In the genomic region with DNA sequence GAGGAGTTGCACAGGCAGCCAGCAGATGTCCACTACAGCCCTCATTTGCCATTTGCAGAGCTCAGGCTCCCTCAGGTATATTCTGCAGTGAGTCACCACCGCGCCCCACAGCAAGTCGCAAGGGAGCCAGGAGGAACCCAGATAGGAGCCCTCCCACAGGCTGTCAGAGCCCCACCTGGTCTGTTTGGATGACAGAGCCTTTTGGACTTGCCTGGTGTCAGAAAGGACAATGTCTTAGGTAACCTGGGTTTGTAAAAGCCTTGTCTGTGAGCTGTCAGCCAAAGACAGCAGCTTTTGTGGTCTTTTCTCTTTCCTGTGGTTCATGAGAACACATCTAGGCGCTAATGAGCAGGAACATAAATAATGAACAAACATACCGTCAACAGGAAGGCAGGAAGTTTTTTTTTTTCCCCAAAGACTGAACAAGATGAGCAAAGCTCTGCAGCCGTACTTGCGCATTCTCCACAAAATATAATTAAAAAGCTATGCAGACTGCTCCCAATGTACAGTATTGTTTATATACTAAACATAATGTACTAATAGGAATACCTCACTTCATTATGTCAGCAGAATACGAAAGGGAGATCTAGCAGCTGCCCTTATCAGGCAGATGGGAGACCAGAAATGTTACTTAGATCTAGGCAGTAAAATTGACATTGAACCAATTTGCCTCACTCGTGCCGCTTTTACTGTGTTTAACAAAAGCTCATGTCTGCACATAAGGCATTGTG, we compare ENCODE assay signal across 9 cellular contexts.
DNase-seq lines count a peak whose midpoint lies in the region; ATAC-seq, FAIRE-seq and TF ChIP-seq lines count a peak whose summit lies in the region.
"Had no signal": no experiment of that assay in that cellular context is flagged by ENCODE, and none has a peak within 500 bp of the region (broad histone marks: within the 10 kb centered on the region; RNA-seq: fewer than 3 reads in every experiment).

No MANE protein-coding gene starts in this region.

- peak overlapping the region; percentile 2 to 70 (median 50) for H3K4me3 Mint-ChIP-seq in naive thymus-derived CD8-positive, alpha-beta T cell

- no peak overlapping the region for H3K4me2 ChIP-seq in HepG2 (ENCODE audit: low read depth, low read length)

- peak overlapping the region in 6 of 10 donors; percentile 30 to 84 (median 39) for H3K27ac Mint-ChIP-seq in naive thymus-derived CD8-positive, alpha-beta T cell

- no peaks in the 10 kb centered on the region for H3K36me3 ChIP-seq in liver (ENCODE audit: control insufficient read depth in 4 of 4, insufficient read depth in 3 of 4, low read depth in 1 of 4, low read length in 3 of 4)
- H3K36me3 ChIP-seq in HepG2 (replicated peaks in 1 of 2; ENCODE audit: control insufficient read depth in 1 of 2, insufficient read depth in 2 of 2, low read length in 2 of 2), result no peaks in the 10 kb centered on the region

- no TSS peak for BruUV-seq in HepG2 (replicated peaks; lab: Mats Ljungman, UMichigan)

- no peaks in the 10 kb centered on the region for H3K9me3 ChIP-seq in liver (ENCODE audit: control insufficient read depth in 4 of 4, low read length in 3 of 4)
- H3K9me3 ChIP-seq in HepG2 (ENCODE audit: low read length), result no peaks in the 10 kb centered on the region

- WGBS in liver, result 63% methylated on average over 10 of the region's 10 CpGs
- 54% methylated on average over 10 of the region's 10 CpGs for WGBS in HepG2 (ENCODE audit: low lambda C conversion rate)

- no peaks in the 10 kb centered on the region for H4K20me1 ChIP-seq in HepG2 (ENCODE audit: insufficient read depth, low read length)

- no peaks in the 10 kb centered on the region for H3K79me2 ChIP-seq in HepG2 (ENCODE audit: insufficient read depth, low read length)

- no peak for TF ChIP-seq RAD21 in liver (IDR thresholded peaks at IDR 0.05)
- no peak for TF ChIP-seq RAD21 in HepG2 (CRISPR knock-in tag; IDR thresholded peaks at IDR 0.05)

- peaks cover 0 to 1% (median 0%) of the 10 kb centered on the region in 9 donors for H3K9me3 Mint-ChIP-seq in naive thymus-derived CD8-positive, alpha-beta T cell

- DNase-seq in HepG2 (ENCODE audit: low spot score) (no peak), COLO829 (ENCODE audit: low spot score) (no peak), GM20000 (ENCODE audit: low spot score) (no peak)
- peak; percentile 31 to 32 for DNase-seq in activated T-helper 1 cell treated with anti-CD3 and anti-CD28 coated beads, Interleukin-2, amount 50 U/mL, for 16 hours (ENCODE audit: low read depth in 1 of 2, low spot score in 1 of 2)
- DNase-seq in naive thymus-derived CD8-positive, alpha-beta T cell, result peak in 4 of 10 donors; percentile 6 to 27 (median 15)
- DNase-seq: DMS79 treated with DMSO at 0.1 percent for 48 hours had no signal

- H3K36me3 Mint-ChIP-seq in naive thymus-derived CD8-positive, alpha-beta T cell, result no peaks in the 10 kb centered on the region

- POLR2A ChIA-PET in HepG2 (lab: Yijun Ruan, JAX), result no interaction called here
- POLR2A ChIA-PET in naive thymus-derived CD8-positive, alpha-beta T cell (lab: Charles Lee), result no interaction called here

- no peaks in the 10 kb centered on the region for H3K27me3 Mint-ChIP-seq in naive thymus-derived CD8-positive, alpha-beta T cell

- H3K27me3 ChIP-seq in liver (ENCODE audit: control insufficient read depth in 4 of 4, insufficient read depth in 4 of 4, low read length in 3 of 4), result no peaks in the 10 kb centered on the region
- peaks cover 4 to 29% of the 10 kb centered on the region in 2 experiments for H3K27me3 ChIP-seq in HepG2 (ENCODE audit: control insufficient read depth in 1 of 2, insufficient read depth in 2 of 2, low read length in 2 of 2)

- intact Hi-C loops in HepG2 (cut with micrococcal nuclease; ENCODE audit: unreplicated experiment), result no loop called here

- no peak overlapping the region for H2AFZ ChIP-seq in HepG2 (ENCODE audit: low read length)

- H3K4me1 ChIP-seq in liver (ENCODE audit: control insufficient read depth in 4 of 4, insufficient read depth in 4 of 4, low read length in 3 of 4) (peaks cover 18 to 65% (median 41%) of the 10 kb centered on the region in 4 donors), HepG2 (ENCODE audit: insufficient read depth, low read length) (peaks cover 52% of the 10 kb centered on the region)

- CTCF ChIA-PET in HepG2 (lab: Yijun Ruan, JAX; ENCODE audit: low intra/inter-chr PET ratio, low total read pairs), result no interaction called here

- TF ChIP-seq CTCF in liver (IDR thresholded peaks at IDR 0.05; ENCODE audit: low read depth, low read length, missing input control) (no peak), HepG2 (CRISPR knock-in tag; IDR thresholded peaks at IDR 0.05) (no peak), GM20000 (IDR thresholded peaks at IDR 0.05; ENCODE audit: extremely low read depth, missing control alignments) (no peak)

- H3K9ac ChIP-seq in liver (ENCODE audit: low read depth in 1 of 2, low read length in 2 of 2) (no peak overlapping the region), HepG2 (ENCODE audit: insufficient read depth, low read depth, low read length) (no peak overlapping the region)

- FAIRE-seq in HepG2 (lab: Jason Lieb, UNC), result no peak

- H3K4me3 ChIP-seq in liver (ENCODE audit: low read depth in 1 of 3, low read length in 3 of 3) (no peak overlapping the region), HepG2 (replicated peaks in 1 of 3; ENCODE audit: insufficient read depth in 1 of 3, low read depth in 2 of 3, low read length in 3 of 3) (no peak overlapping the region)

- ATAC-seq in HepG2 (no peak), GM21423 (IDR thresholded peaks at IDR 0.05; ENCODE audit: unreplicated experiment) (no peak), HG03571 (IDR thresholded peaks at IDR 0.05; ENCODE audit: unreplicated experiment) (no peak)
- peak; percentile 59 to 62 for ATAC-seq in naive thymus-derived CD8-positive, alpha-beta T cell

- TF ChIP-seq POLR2A in HepG2 (IDR thresholded peaks at IDR 0.05; ENCODE audit: insufficient read depth in 1 of 2, low read depth in 2 of 2, low read length in 2 of 2), result no peak

- TF ChIP-seq EP300 in HepG2 (IDR thresholded peaks at IDR 0.05; ENCODE audit: low read depth in 2 of 2, low read length in 2 of 2) (no peak), HepG2 (CRISPR knock-in tag; IDR thresholded peaks at IDR 0.05; ENCODE audit: borderline replicate concordance) (no peak)

- peaks cover 14 to 35% (median 24%) of the 10 kb centered on the region in 4 donors for H3K4me1 Mint-ChIP-seq in naive thymus-derived CD8-positive, alpha-beta T cell

- H3K27ac ChIP-seq in liver (ENCODE audit: low read depth in 1 of 2, low read length in 2 of 2) (peak overlapping the region; percentile 87 to 97), HepG2 (ENCODE audit: extremely low read length, insufficient read depth, low read length) (no peak overlapping the region)

- in situ Hi-C loops in HepG2 (cut with HindIII; ENCODE audit: extremely low pct_ligation_motif_present, low pct_unique_long_range_greater_than_20kb), result no loop called here

TF ChIP-seq in liver, 16 proteins besides CTCF, POLR2A, EP300 and RAD21:
- no peak for TF ChIP-seq FOXA2 (IDR thresholded peaks at IDR 0.05)
- TF ChIP-seq JUND (IDR thresholded peaks at IDR 0.05), result no peak
- no peak for TF ChIP-seq HNF4A (conservative IDR thresholded peaks at IDR 0.05)
- no peak for TF ChIP-seq RXRA (IDR thresholded peaks at IDR 0.05)
TF ChIP-seq in liver: peak in this region for 0.

TF ChIP-seq in HepG2, 621 proteins besides CTCF, POLR2A, EP300 and RAD21:
- TF ChIP-seq RARA (CRISPR knock-in tag; IDR thresholded peaks at IDR 0.05), result no peak
- TF ChIP-seq CSRNP1 (CRISPR knock-in tag; IDR thresholded peaks at IDR 0.05), result no peak
- no peak for TF ChIP-seq ZNF644 (CRISPR knock-in tag; IDR thresholded peaks at IDR 0.05; ENCODE audit: low read depth)
- TF ChIP-seq MEIS1 (CRISPR knock-in tag; IDR thresholded peaks at IDR 0.05; ENCODE audit: borderline replicate concordance), result no peak
- TF ChIP-seq NFATC3 (CRISPR knock-in tag; IDR thresholded peaks at IDR 0.05), result no peak
- TF ChIP-seq, protein P1, sequence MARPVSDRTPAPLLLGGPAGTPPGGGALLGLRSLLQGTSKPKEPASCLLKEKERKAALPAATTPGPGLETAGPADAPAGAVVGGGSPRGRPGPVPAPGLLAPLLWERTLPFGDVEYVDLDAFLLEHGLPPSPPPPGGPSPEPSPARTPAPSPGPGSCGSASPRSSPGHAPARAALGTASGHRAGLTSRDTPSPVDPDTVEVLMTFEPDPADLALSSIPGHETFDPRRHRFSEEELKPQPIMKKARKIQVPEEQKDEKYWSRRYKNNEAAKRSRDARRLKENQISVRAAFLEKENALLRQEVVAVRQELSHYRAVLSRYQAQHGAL (CRISPR knock-in tag; IDR thresholded peaks at IDR 0.05; ENCODE audit: not compliant biosample characterization), result no peak
- TF ChIP-seq TAF15 (IDR thresholded peaks at IDR 0.05; ENCODE audit: low read depth, low read length, poor library complexity, severe bottlenecking), result no peak
- TF ChIP-seq, protein P2, sequence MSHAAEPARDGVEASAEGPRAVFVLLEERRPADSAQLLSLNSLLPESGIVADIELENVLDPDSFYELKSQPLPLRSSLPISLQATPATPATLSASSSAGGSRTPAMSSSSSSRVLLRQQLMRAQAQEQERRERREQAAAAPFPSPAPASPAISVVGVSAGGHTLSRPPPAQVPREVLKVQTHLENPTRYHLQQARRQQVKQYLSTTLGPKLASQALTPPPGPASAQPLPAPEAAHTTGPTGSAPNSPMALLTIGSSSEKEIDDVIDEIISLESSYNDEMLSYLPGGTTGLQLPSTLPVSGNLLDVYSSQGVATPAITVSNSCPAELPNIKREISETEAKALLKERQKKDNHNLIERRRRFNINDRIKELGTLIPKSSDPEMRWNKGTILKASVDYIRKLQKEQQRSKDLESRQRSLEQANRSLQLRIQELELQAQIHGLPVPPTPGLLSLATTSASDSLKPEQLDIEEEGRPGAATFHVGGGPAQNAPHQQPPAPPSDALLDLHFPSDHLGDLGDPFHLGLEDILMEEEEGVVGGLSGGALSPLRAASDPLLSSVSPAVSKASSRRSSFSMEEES (CRISPR knock-in tag; IDR thresholded peaks at IDR 0.05), result no peak
- no peak for TF ChIP-seq SKI (IDR thresholded peaks at IDR 0.05; ENCODE audit: partially characterized antibody)

Comparison
In these comparisons a context has a peak if more than half of its experiments do, and no peak if none do; other contexts are left out.
1. ATAC-seq: peak in naive thymus-derived CD8-positive, alpha-beta T cell (2 of 2); none in HepG2 (single experiment), GM21423 (single experiment) and HG03571 (single experiment).
2. DNase-seq: peak in activated T-helper 1 cell treated with anti-CD3 and anti-CD28 coated beads, Interleukin-2, amount 50 U/mL, for 16 hours (2 of 2); none in HepG2 (single experiment), COLO829 (single experiment) and GM20000 (single experiment).